In genomic region chr6:12751694-12752304, GRCh38 we compare ENCODE assay signal across 1 cellular context.
TF ChIP-seq lines count a peak whose summit lies in the region.

No MANE protein-coding gene starts in this region.

TF ChIP-seq in WTC11, 78 proteins besides CTCF, POLR2A, EP300 and RAD21 (continued from another document):
- TF ChIP-seq SMAD3 (CRISPR knock-in tag; IDR thresholded peaks at IDR 0.05; ENCODE audit: borderline replicate concordance), result peak; percentile 96
- TF ChIP-seq ZNF219 (CRISPR knock-in tag; IDR thresholded peaks at IDR 0.05; ENCODE audit: borderline replicate concordance), result peak; percentile 71; the same call in 1 of the 2 replicates
- peak; percentile 39; the same call in 1 of the 2 replicates for TF ChIP-seq FOXK1 (CRISPR knock-in tag; IDR thresholded peaks at IDR 0.05)
- TF ChIP-seq TEAD4 (CRISPR knock-in tag; IDR thresholded peaks at IDR 0.05), result peak; percentile 75; the same call in 1 of the 2 replicates
- no peak for TF ChIP-seq IRF2 (CRISPR knock-in tag; IDR thresholded peaks at IDR 0.05; ENCODE audit: borderline replicate concordance, low read depth)
